ENCODE assay signal across 1 cellular context in the genomic region with DNA sequence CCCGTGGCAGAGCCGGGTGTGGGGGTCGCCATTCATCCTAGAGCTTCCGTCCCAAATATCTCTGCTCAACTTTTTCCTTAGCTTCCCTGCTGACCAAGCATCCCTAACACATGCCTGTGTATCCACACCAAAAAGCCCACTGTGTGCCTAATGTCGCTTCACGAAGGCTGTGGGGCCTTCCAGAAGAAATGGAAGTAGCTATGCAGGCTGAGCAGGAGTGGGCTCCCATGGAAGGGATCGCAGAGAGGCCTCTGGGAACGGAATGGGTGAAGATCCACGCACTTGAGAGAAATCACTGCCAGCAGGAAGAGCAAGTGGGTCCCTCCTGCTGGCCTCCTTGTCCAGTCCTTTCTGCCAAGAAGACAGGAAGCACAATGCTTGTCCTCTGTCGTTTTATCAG.
TF ChIP-seq lines count a peak whose summit lies in the region.

No MANE protein-coding gene starts in this region.

TF ChIP-seq in H1, 55 proteins besides CTCF, POLR2A, EP300 and RAD21 (continued from another document):
- TF ChIP-seq GABPA (IDR thresholded peaks at IDR 0.05; ENCODE audit: borderline replicate concordance, insufficient read depth, low read length), result no peak
- TF ChIP-seq, protein P1, sequence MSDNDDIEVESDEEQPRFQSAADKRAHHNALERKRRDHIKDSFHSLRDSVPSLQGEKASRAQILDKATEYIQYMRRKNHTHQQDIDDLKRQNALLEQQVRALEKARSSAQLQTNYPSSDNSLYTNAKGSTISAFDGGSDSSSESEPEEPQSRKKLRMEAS (IDR thresholded peaks at IDR 0.05), result no peak
- no peak for TF ChIP-seq BRCA1 (IDR thresholded peaks at IDR 0.05; ENCODE audit: low read depth, low read length)
- no peak for TF ChIP-seq CREB1 (IDR thresholded peaks at IDR 0.05)
- TF ChIP-seq YY1 (IDR thresholded peaks at IDR 0.05; ENCODE audit: low read depth, low read length), result no peak
